ENCODE assay signal across 27 cellular contexts in the genomic region with DNA sequence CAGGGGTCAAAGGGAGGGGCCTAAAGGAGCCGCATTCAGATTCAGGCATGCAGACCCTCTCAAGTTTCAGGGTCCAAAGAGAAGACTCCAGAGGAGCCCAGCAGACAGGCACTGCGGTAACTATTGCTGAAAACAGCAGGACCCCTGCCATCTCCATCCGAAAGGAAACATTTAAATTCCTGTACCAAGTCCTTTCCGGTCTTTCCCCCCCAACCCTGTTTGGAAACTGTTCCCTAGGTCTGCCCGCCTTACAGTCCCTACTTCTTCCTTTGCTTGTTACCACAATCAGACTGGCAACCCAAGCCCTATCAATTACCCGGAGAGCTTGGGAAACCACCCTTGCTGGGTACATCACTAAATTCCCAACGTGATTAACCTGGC.
DNase-seq lines count a peak whose midpoint lies in the region; ATAC-seq and TF ChIP-seq lines count a peak whose summit lies in the region.
"Had no signal": no experiment of that assay in that cellular context is flagged by ENCODE, and none has a peak within 500 bp of the region (broad histone marks: within the 10 kb centered on the region; RNA-seq: fewer than 3 reads in every experiment).

No MANE protein-coding gene starts in this region.

- no peak for TF ChIP-seq CTCF in nephron (IDR thresholded peaks at IDR 0.05; ENCODE audit: unreplicated experiment in 3 of 3)

- no peak overlapping the region for H3K27ac ChIP-seq in iPS DF 6.9 (ENCODE audit: low read length)
- no peak overlapping the region for H3K27ac ChIP-seq in SJCRH30
- H3K27ac ChIP-seq: BLaER1 treated with 17β-estradiol and CSF1 and Interleukin-3, amounts not matched to agents 10 nM and 100 nM; testis; vagina had no signal

- peak; percentile 85 for DNase-seq in H7
- DNase-seq in T-helper 17 cell, result no peak
- DNase-seq in iPS DF 6.9 (ENCODE audit: low read depth, low spot score), result peak; percentile 94
- no peak for DNase-seq in COLO829 (ENCODE audit: low spot score)
- no peak for DNase-seq in activated T-cell treated with anti-CD3 and anti-CD28 coated beads, Interleukin-2, amount 50 U/mL, for 1 hour
- no peak for DNase-seq in G401 (ENCODE audit: low spot score)
- no peak for DNase-seq in SJCRH30
- DNase-seq: activated CD4-positive, alpha-beta memory T cell treated with anti-CD3 and anti-CD28 coated beads, Interleukin-2, amount 10 ng/mL, durations not matched to agents 7 days and 5 days; activated CD8-positive, alpha-beta memory T cell treated with anti-CD3 and anti-CD28 coated beads, Interleukin-2, amount 50 U/mL, for 48 hours; activated naive CD8-positive, alpha-beta T cell treated with anti-CD3 and anti-CD28 coated beads, Interleukin-2, amount 10 ng/mL, durations not matched to agents 7 days and 5 days; cerebellar nuclear complex; HFFc6; left colon; NCI-H1092 treated with DMSO at 0.1 percent for 48 hours; NCI-H2081; NCI-H774; RPMI8226; stimulated activated CD4-positive, alpha-beta T cell treated with anti-CD3 and anti-CD28 coated beads, Interleukin-15, amount 100 ng/mL, for 24 hours; stimulated activated naive CD8-positive, alpha-beta T cell treated with anti-CD3 and anti-CD28 coated beads, Interleukin-15, Interleukin-2, amounts not matched to agents 100 U/mL and 50 U/mL, for 24 hours; T-cell; testis had no signal

- in situ Hi-C loops in G401 (cut with HindIII; ENCODE audit: low sequenced_read_pairs), result no loop called here

- H3K36me3 ChIP-seq in H7 (replicated peaks; ENCODE audit: control insufficient read depth, insufficient read depth, low read length), result no peaks in the 10 kb centered on the region; the same call in none of the 2 replicates
- no peaks in the 10 kb centered on the region for H3K36me3 ChIP-seq in iPS DF 6.9 (ENCODE audit: control insufficient read depth, insufficient read depth, low read length)
- H3K36me3 ChIP-seq in SJCRH30, result peaks cover 48% of the 10 kb centered on the region

- no peaks in the 10 kb centered on the region for H3K9me3 Mint-ChIP-seq in nephron
- H3K9me3 Mint-ChIP-seq: activated CD4-positive, alpha-beta memory T cell treated with anti-CD3 and anti-CD28 coated beads, Interleukin-2, amount 10 ng/mL, durations not matched to agents 7 days and 5 days; activated naive CD8-positive, alpha-beta T cell treated with anti-CD3 and anti-CD28 coated beads, Interleukin-2, amount 10 ng/mL, durations not matched to agents 7 days and 5 days; HFFc6; memory B cell; T-cell had no signal

- ATAC-seq in T-helper 17 cell, result no peak
- ATAC-seq: activated CD4-positive, CD25-positive, alpha-beta regulatory T cell treated with anti-CD3 and anti-CD28 coated beads, Interleukin-2, amount 50 U/mL, for 24 hours; GM12878; left colon; stimulated activated naive CD8-positive, alpha-beta T cell treated with anti-CD3 and anti-CD28 coated beads, Interleukin-15, Interleukin-2, amounts not matched to agents 100 U/mL and 50 U/mL, for 24 hours; T-cell had no signal

- peak overlapping the region; percentile 86 for H3K27ac Mint-ChIP-seq in T-helper 17 cell
- peak overlapping the region in 2 of 3 experiments; percentile 8 to 46 for H3K27ac Mint-ChIP-seq in nephron
- H3K27ac Mint-ChIP-seq: activated CD4-positive, alpha-beta memory T cell treated with anti-CD3 and anti-CD28 coated beads, Interleukin-2, amount 10 ng/mL, durations not matched to agents 7 days and 5 days; HFFc6; memory B cell had no signal

- H3K36me3 Mint-ChIP-seq in T-helper 17 cell (ENCODE audit: low read depth) (peaks cover 15% of the 10 kb centered on the region), nephron (ENCODE audit: low read depth) (peaks cover 39% of the 10 kb centered on the region)

- no CpG with 5 or more reads among the region's 7 CpGs for WGBS in iPS DF 6.9 (ENCODE audit: insufficient coverage, insufficient read length)

- no peaks in the 10 kb centered on the region for H3K9me3 ChIP-seq in T-helper 17 cell (ENCODE audit: control insufficient read depth, low read length, poor library complexity, severe bottlenecking)
- no peaks in the 10 kb centered on the region for H3K9me3 ChIP-seq in iPS DF 6.9 (ENCODE audit: control insufficient read depth, insufficient read depth, low read length)
- no peaks in the 10 kb centered on the region for H3K9me3 ChIP-seq in SJCRH30 (replicated peaks)
- H3K9me3 ChIP-seq: BLaER1 treated with 17β-estradiol and CSF1 and Interleukin-3, amounts not matched to agents 10 nM and 100 nM; testis; vagina had no signal

- H3K4me3 ChIP-seq in H7 (ENCODE audit: insufficient read depth, low read depth, low read length) (no peak overlapping the region), iPS DF 6.9 (ENCODE audit: low read length) (no peak overlapping the region), SJCRH30 (no peak overlapping the region)
- H3K4me3 ChIP-seq: BLaER1 treated with 17β-estradiol and CSF1 and Interleukin-3, amounts not matched to agents 10 nM and 100 nM; GM12878; testis; vagina had no signal

- peaks cover 23% of the 10 kb centered on the region for H3K4me1 ChIP-seq in iPS DF 6.9 (ENCODE audit: control insufficient read depth, insufficient read depth, low read length)
- no peaks in the 10 kb centered on the region for H3K4me1 ChIP-seq in SJCRH30

- H3K27me3 Mint-ChIP-seq in T-helper 17 cell (no peaks in the 10 kb centered on the region), nephron (ENCODE audit: low read depth) (no peaks in the 10 kb centered on the region)
- H3K27me3 Mint-ChIP-seq: activated CD4-positive, alpha-beta memory T cell treated with anti-CD3 and anti-CD28 coated beads, Interleukin-2, amount 10 ng/mL, durations not matched to agents 7 days and 5 days; activated naive CD8-positive, alpha-beta T cell treated with anti-CD3 and anti-CD28 coated beads, Interleukin-2, amount 10 ng/mL, durations not matched to agents 7 days and 5 days; memory B cell; T-cell had no signal

- no peak overlapping the region for H3K4me3 Mint-ChIP-seq in T-helper 17 cell
- H3K4me3 Mint-ChIP-seq in nephron, result no peak overlapping the region
- H3K4me3 Mint-ChIP-seq: activated CD4-positive, alpha-beta memory T cell treated with anti-CD3 and anti-CD28 coated beads, Interleukin-2, amount 10 ng/mL, durations not matched to agents 7 days and 5 days; activated naive CD8-positive, alpha-beta T cell treated with anti-CD3 and anti-CD28 coated beads, Interleukin-2, amount 10 ng/mL, durations not matched to agents 7 days and 5 days; HFFc6; memory B cell; T-cell had no signal

- peaks cover 19% of the 10 kb centered on the region for H3K4me1 Mint-ChIP-seq in T-helper 17 cell
- peaks cover 57% of the 10 kb centered on the region for H3K4me1 Mint-ChIP-seq in nephron
- H3K4me1 Mint-ChIP-seq: activated CD4-positive, alpha-beta memory T cell treated with anti-CD3 and anti-CD28 coated beads, Interleukin-2, amount 10 ng/mL, durations not matched to agents 7 days and 5 days had no signal

- no peaks in the 10 kb centered on the region for H3K27me3 ChIP-seq in H7 (ENCODE audit: control insufficient read depth, insufficient read depth, low read length)
- no peaks in the 10 kb centered on the region for H3K27me3 ChIP-seq in iPS DF 6.9 (ENCODE audit: control insufficient read depth, insufficient read depth, low read length)
- H3K27me3 ChIP-seq in SJCRH30, result no peaks in the 10 kb centered on the region
- H3K27me3 ChIP-seq: BLaER1 treated with 17β-estradiol and CSF1 and Interleukin-3, amounts not matched to agents 10 nM and 100 nM; testis; vagina had no signal

Comparison
In these comparisons a context has a peak if more than half of its experiments do, and no peak if none do; other contexts are left out.
1. DNase-seq: peak in H7 (single experiment) and iPS DF 6.9 (single experiment); none in T-helper 17 cell (0 of 3), COLO829 (single experiment), activated T-cell treated with anti-CD3 and anti-CD28 coated beads, Interleukin-2, amount 50 U/mL, for 1 hour (single experiment), G401 (single experiment) and SJCRH30 (0 of 2).